Comparison of ENCODE assay signal across 1 cellular context in genomic region chr20:3082306-3082951, GRCh38.
A peak's percentile ranks its signal among the peaks of the same experiment; 100 is the strongest.
TF ChIP-seq lines count a peak whose summit lies in the region.

No MANE protein-coding gene starts in this region.

TF ChIP-seq in H1, 55 proteins besides CTCF, POLR2A, EP300 and RAD21:
- TF ChIP-seq CHD1 (IDR thresholded peaks at IDR 0.05; ENCODE audit: low read depth, low read length) (no peak), RFX5 (IDR thresholded peaks at IDR 0.05; ENCODE audit: borderline replicate concordance, low read depth, low read length) (no peak), TCF12 (IDR thresholded peaks at IDR 0.05; ENCODE audit: low read depth, low read length) (no peak), CBX8 (IDR thresholded peaks at IDR 0.05; ENCODE audit: borderline replicate concordance, low read depth, low read length) (no peak), POU5F1 (IDR thresholded peaks at IDR 0.05; ENCODE audit: low read depth, low read length) (no peak), BCL11A (IDR thresholded peaks at IDR 0.05; ENCODE audit: low read depth in 2 of 2, low read length in 2 of 2) (no peak), KDM4A (IDR thresholded peaks at IDR 0.05; ENCODE audit: low read depth, low read length, severe bottlenecking) (peak; percentile 87), EZH2 (IDR thresholded peaks at IDR 0.05; ENCODE audit: low read depth, low read length, severe bottlenecking) (peak; percentile 88), ATF2 (IDR thresholded peaks at IDR 0.05; ENCODE audit: low read length) (no peak), BRCA1 (IDR thresholded peaks at IDR 0.05; ENCODE audit: low read depth, low read length) (no peak), YY1 (IDR thresholded peaks at IDR 0.05; ENCODE audit: low read depth, low read length) (no peak), SRF (IDR thresholded peaks at IDR 0.05; ENCODE audit: low read depth, low read length) (no peak), POLR2AphosphoS5 (IDR thresholded peaks at IDR 0.05; ENCODE audit: low read depth, low read length) (no peak), SIN3A (conservative IDR thresholded peaks at IDR 0.05 in 1 of 2, IDR thresholded peaks at IDR 0.05 in 1 of 2; ENCODE audit: low read depth in 1 of 2, low read length in 2 of 2) (no peak), RNF2 (IDR thresholded peaks at IDR 0.05; ENCODE audit: borderline replicate concordance, low read depth, low read length, missing control alignments, poor library complexity, severe bottlenecking) (peak; percentile 25), MAX (IDR thresholded peaks at IDR 0.05) (0 out of 2 replicates have a peak, but pooled peaks have one; percentile 15), SAP30 (IDR thresholded peaks at IDR 0.05; ENCODE audit: insufficient read depth, insufficient replicate concordance, low read length) (no peak), E2F6 (IDR thresholded peaks at IDR 0.05) (no peak), SUZ12 (IDR thresholded peaks at IDR 0.05; ENCODE audit: low read length) (peak; percentile 95), KDM1A (IDR thresholded peaks at IDR 0.05; ENCODE audit: borderline replicate concordance, low read length) (no peak)
- TF ChIP-seq, protein P1, sequence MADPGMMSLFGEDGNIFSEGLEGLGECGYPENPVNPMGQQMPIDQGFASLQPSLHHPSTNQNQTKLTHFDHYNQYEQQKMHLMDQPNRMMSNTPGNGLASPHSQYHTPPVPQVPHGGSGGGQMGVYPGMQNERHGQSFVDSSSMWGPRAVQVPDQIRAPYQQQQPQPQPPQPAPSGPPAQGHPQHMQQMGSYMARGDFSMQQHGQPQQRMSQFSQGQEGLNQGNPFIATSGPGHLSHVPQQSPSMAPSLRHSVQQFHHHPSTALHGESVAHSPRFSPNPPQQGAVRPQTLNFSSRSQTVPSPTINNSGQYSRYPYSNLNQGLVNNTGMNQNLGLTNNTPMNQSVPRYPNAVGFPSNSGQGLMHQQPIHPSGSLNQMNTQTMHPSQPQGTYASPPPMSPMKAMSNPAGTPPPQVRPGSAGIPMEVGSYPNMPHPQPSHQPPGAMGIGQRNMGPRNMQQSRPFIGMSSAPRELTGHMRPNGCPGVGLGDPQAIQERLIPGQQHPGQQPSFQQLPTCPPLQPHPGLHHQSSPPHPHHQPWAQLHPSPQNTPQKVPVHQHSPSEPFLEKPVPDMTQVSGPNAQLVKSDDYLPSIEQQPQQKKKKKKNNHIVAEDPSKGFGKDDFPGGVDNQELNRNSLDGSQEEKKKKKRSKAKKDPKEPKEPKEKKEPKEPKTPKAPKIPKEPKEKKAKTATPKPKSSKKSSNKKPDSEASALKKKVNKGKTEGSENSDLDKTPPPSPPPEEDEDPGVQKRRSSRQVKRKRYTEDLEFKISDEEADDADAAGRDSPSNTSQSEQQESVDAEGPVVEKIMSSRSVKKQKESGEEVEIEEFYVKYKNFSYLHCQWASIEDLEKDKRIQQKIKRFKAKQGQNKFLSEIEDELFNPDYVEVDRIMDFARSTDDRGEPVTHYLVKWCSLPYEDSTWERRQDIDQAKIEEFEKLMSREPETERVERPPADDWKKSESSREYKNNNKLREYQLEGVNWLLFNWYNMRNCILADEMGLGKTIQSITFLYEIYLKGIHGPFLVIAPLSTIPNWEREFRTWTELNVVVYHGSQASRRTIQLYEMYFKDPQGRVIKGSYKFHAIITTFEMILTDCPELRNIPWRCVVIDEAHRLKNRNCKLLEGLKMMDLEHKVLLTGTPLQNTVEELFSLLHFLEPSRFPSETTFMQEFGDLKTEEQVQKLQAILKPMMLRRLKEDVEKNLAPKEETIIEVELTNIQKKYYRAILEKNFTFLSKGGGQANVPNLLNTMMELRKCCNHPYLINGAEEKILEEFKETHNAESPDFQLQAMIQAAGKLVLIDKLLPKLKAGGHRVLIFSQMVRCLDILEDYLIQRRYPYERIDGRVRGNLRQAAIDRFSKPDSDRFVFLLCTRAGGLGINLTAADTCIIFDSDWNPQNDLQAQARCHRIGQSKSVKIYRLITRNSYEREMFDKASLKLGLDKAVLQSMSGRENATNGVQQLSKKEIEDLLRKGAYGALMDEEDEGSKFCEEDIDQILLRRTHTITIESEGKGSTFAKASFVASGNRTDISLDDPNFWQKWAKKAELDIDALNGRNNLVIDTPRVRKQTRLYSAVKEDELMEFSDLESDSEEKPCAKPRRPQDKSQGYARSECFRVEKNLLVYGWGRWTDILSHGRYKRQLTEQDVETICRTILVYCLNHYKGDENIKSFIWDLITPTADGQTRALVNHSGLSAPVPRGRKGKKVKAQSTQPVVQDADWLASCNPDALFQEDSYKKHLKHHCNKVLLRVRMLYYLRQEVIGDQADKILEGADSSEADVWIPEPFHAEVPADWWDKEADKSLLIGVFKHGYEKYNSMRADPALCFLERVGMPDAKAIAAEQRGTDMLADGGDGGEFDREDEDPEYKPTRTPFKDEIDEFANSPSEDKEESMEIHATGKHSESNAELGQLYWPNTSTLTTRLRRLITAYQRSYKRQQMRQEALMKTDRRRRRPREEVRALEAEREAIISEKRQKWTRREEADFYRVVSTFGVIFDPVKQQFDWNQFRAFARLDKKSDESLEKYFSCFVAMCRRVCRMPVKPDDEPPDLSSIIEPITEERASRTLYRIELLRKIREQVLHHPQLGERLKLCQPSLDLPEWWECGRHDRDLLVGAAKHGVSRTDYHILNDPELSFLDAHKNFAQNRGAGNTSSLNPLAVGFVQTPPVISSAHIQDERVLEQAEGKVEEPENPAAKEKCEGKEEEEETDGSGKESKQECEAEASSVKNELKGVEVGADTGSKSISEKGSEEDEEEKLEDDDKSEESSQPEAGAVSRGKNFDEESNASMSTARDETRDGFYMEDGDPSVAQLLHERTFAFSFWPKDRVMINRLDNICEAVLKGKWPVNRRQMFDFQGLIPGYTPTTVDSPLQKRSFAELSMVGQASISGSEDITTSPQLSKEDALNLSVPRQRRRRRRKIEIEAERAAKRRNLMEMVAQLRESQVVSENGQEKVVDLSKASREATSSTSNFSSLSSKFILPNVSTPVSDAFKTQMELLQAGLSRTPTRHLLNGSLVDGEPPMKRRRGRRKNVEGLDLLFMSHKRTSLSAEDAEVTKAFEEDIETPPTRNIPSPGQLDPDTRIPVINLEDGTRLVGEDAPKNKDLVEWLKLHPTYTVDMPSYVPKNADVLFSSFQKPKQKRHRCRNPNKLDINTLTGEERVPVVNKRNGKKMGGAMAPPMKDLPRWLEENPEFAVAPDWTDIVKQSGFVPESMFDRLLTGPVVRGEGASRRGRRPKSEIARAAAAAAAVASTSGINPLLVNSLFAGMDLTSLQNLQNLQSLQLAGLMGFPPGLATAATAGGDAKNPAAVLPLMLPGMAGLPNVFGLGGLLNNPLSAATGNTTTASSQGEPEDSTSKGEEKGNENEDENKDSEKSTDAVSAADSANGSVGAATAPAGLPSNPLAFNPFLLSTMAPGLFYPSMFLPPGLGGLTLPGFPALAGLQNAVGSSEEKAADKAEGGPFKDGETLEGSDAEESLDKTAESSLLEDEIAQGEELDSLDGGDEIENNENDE (IDR thresholded peaks at IDR 0.05; ENCODE audit: insufficient replicate concordance, low read length): no peak
TF ChIP-seq in H1: peak in this region for 5.
